Comparison of ENCODE assay signal across 21 cellular contexts in genomic region chr11:23725752-23726151, GRCh38.
A peak's percentile ranks its signal among the peaks of the same experiment; 100 is the strongest.
DNase-seq lines count a peak whose midpoint lies in the region; ATAC-seq and TF ChIP-seq lines count a peak whose summit lies in the region.
"Had no signal": no experiment of that assay in that cellular context is flagged by ENCODE, and none has a peak within 500 bp of the region (broad histone marks: within the 10 kb centered on the region; RNA-seq: fewer than 3 reads in every experiment).

No MANE protein-coding gene starts in this region.

- in situ Hi-C loops in transverse colon (cut with MboI; ENCODE audit: low pct_ligation_motif_present in 1 of 4, low pct_unique_long_range_greater_than_20kb in 1 of 4, low sequenced_read_pairs in 3 of 4), result no loop called here

- POLR2A ChIA-PET in GM10248 (lab: Yijun Ruan, JAX), result no interaction called here

- no peak overlapping the region for H3K4me2 ChIP-seq in fibroblast of lung (ENCODE audit: extremely low read depth, insufficient read depth, low read length)
- H3K4me2 ChIP-seq: neural progenitor cell, SK-N-SH had no signal

- H2AFZ ChIP-seq in fibroblast of lung (ENCODE audit: low read length), result no peak overlapping the region
- H2AFZ ChIP-seq: neural progenitor cell had no signal

- H3K79me2 ChIP-seq in fibroblast of lung (ENCODE audit: control insufficient read depth, insufficient read depth, low read length), result no peaks in the 10 kb centered on the region

- no peaks in the 10 kb centered on the region for H3K36me3 ChIP-seq in RWPE2 (ENCODE audit: low read depth)
- no peaks in the 10 kb centered on the region for H3K36me3 ChIP-seq in fibroblast of lung (ENCODE audit: control insufficient read depth, insufficient read depth, low read length)
- no peaks in the 10 kb centered on the region for H3K36me3 ChIP-seq in transverse colon
- H3K36me3 ChIP-seq: adrenal gland, HAP-1, neural progenitor cell, suprapubic skin had no signal

- peaks cover 18% of the 10 kb centered on the region for H3K4me1 ChIP-seq in RWPE2 (ENCODE audit: insufficient read depth, poor library complexity, severe bottlenecking)
- H3K4me1 ChIP-seq in fibroblast of lung (ENCODE audit: control insufficient read depth, extremely low read depth, insufficient read depth, low read length), result no peaks in the 10 kb centered on the region
- H3K4me1 ChIP-seq in transverse colon, result no peaks in the 10 kb centered on the region
- H3K4me1 ChIP-seq: adrenal gland, suprapubic skin had no signal

- H3K27ac ChIP-seq in RWPE2 (ENCODE audit: poor library complexity, severe bottlenecking) (no peak overlapping the region), fibroblast of lung (ENCODE audit: insufficient read depth, low read length) (no peak overlapping the region), transverse colon (no peak overlapping the region)
- H3K27ac ChIP-seq: adrenal gland, neural progenitor cell, suprapubic skin had no signal

- ATAC-seq in RWPE2 (ENCODE audit: low read depth), result peak; percentile 12; the same call in 1 of the 3 replicates
- ATAC-seq: left ventricle myocardium superior had no signal

- H3K9ac ChIP-seq in fibroblast of lung (ENCODE audit: insufficient read depth, low read length), result no peak overlapping the region
- H3K9ac ChIP-seq: neural progenitor cell, SK-N-SH had no signal

- CTCF ChIA-PET in GM10248 (lab: Yijun Ruan, JAX), result no interaction called here

- H4K20me1 ChIP-seq in fibroblast of lung (ENCODE audit: control insufficient read depth, extremely low read depth, insufficient read depth, low read length), result no peaks in the 10 kb centered on the region

- no peaks in the 10 kb centered on the region for H3K9me3 ChIP-seq in RWPE2 (ENCODE audit: severe bottlenecking)
- H3K9me3 ChIP-seq in fibroblast of lung (ENCODE audit: control insufficient read depth, insufficient read depth, low read depth, low read length), result no peaks in the 10 kb centered on the region
- H3K9me3 ChIP-seq in transverse colon, result no peaks in the 10 kb centered on the region
- H3K9me3 ChIP-seq: adrenal gland, SK-N-SH, suprapubic skin had no signal

- H3K27me3 ChIP-seq in RWPE2 (ENCODE audit: insufficient read depth, poor library complexity, severe bottlenecking) (no peaks in the 10 kb centered on the region), fibroblast of lung (ENCODE audit: control insufficient read depth, insufficient read depth, low read length) (no peaks in the 10 kb centered on the region), transverse colon (no peaks in the 10 kb centered on the region)
- H3K27me3 ChIP-seq: adrenal gland, neural progenitor cell, suprapubic skin had no signal

- no peak for TF ChIP-seq EP300 in transverse colon (IDR thresholded peaks at IDR 0.05; ENCODE audit: low read depth)

- no peak for TF ChIP-seq POLR2A in transverse colon (IDR thresholded peaks at IDR 0.05)

- DNase-seq in EL (peak; percentile 27), RWPE2 (ENCODE audit: low spot score) (no peak), fibroblast of lung (ENCODE audit: low read depth in 2 of 2) (peak; percentile 2 to 89), renal cortical epithelial cell (ENCODE audit: low read depth) (peak; percentile 33), GM10248 (ENCODE audit: extremely low spot score) (no peak), transverse colon (no peak), NCI-H774 (lab: John Stamatoyannopoulos, UW) (no peak)
- no peak for DNase-seq in activated naive CD4-positive, alpha-beta T cell treated with Interleukin-2 at 50 U/mL for 16 hours
- DNase-seq: activated CD4-positive, alpha-beta memory T cell treated with anti-CD3 and anti-CD28 coated beads for 36 hours; activated gamma-delta T cell; adrenal gland; CD4-positive, alpha-beta memory T cell; immature natural killer cell; left ventricle myocardium superior; NCI-H1092; NCI-H2029 treated with DMSO at 0.1 percent for 48 hours; NCI-H446; SK-N-SH had no signal

- WGBS in transverse colon (ENCODE audit: low coverage in 1 of 2), 2 donors, result 94 to 95% methylated on average over 5 of the region's 5 CpGs

- H3K4me3 ChIP-seq in RWPE2 (ENCODE audit: severe bottlenecking) (no peak overlapping the region), fibroblast of lung (replicated peaks in 1 of 4; ENCODE audit: control extremely low read depth in 1 of 4, insufficient read depth in 1 of 4, low read depth in 3 of 4, low read length in 4 of 4) (no peak overlapping the region), transverse colon (no peak overlapping the region)
- H3K4me3 ChIP-seq: adrenal gland, HAP-1, neural progenitor cell, suprapubic skin had no signal

- TF ChIP-seq CTCF in RWPE2 (IDR thresholded peaks at IDR 0.05; ENCODE audit: poor library complexity, severe bottlenecking), result no peak
- TF ChIP-seq CTCF in fibroblast of lung (conservative IDR thresholded peaks at IDR 0.05 in 1 of 2, IDR thresholded peaks at IDR 0.05 in 1 of 2; ENCODE audit: low read depth in 1 of 2, low read length in 2 of 2), result no peak
- no peak for TF ChIP-seq CTCF in GM10248 (IDR thresholded peaks at IDR 0.05; ENCODE audit: control extremely low read depth, extremely low read depth, low read depth, missing control alignments)
- no peak for TF ChIP-seq CTCF in transverse colon (IDR thresholded peaks at IDR 0.05)

- intact Hi-C loops in transverse colon (cut with DNase I; ENCODE audit: low total_unique reads), result no loop called here

Comparison
In these comparisons a context has a peak if more than half of its experiments do, and no peak if none do; other contexts are left out.
1. DNase-seq: peak in EL (single experiment), fibroblast of lung (2 of 2) and renal cortical epithelial cell (single experiment); none in RWPE2 (single experiment), GM10248 (single experiment), activated naive CD4-positive, alpha-beta T cell treated with Interleukin-2 at 50 U/mL for 16 hours (single experiment), transverse colon (single experiment) and NCI-H774 (single experiment).